ENCODE assay signal across 8 cellular contexts in genomic region chr5:132736853-132737833, GRCh38. TPM values are rescaled to one million over a fixed set of nuclear protein-coding genes. Genes with fewer than 3 reads are reported as not detected.
DNase-seq lines count a peak whose midpoint lies in the region; ATAC-seq, FAIRE-seq and TF ChIP-seq lines count a peak whose summit lies in the region.

Gene KIF3A (minus strand): TSS chr5:132737546. CDS start chr5:132737419, 127 bp downstream.

- H3K14ac ChIP-seq in H1 (ENCODE audit: insufficient read length) (no peak within 1 kb of the TSS), mesenchymal stem cell (ENCODE audit: low read length in 2 of 2) (peak within 1 kb of the TSS in 1 of 2 experiments; percentile 87)

- peak within 1 kb of the TSS in 3 of 4 experiments; percentile 14 to 36 (median 29); a peak in 3 of 7 replicates for H3K9ac ChIP-seq in H1 (replicated peaks in 1 of 4; ENCODE audit: extremely low read depth in 1 of 4, low read depth in 3 of 4, low read length in 3 of 4)
- H3K9ac ChIP-seq in mesenchymal stem cell (ENCODE audit: low read length), result peak within 1 kb of the TSS; percentile 77

- H3K27me3 ChIP-seq in H1 (replicated peaks in 1 of 4; ENCODE audit: control insufficient read depth in 3 of 4, extremely low read depth in 1 of 4, insufficient read depth in 3 of 4, low read length in 3 of 4) (peaks cover 0 to 5% (median 0%) of the 10 kb centered on the region in 4 experiments; a peak in 1 of 7 replicates), mesenchymal stem cell (ENCODE audit: control insufficient read depth in 1 of 2, insufficient read depth in 1 of 2, low read length in 2 of 2) (peaks cover 0 to 9% of the 10 kb centered on the region in 2 experiments)

- no peak within 1 kb of the TSS for H2BK20ac ChIP-seq in H1 (ENCODE audit: low read length)

- 3% methylated on average over 72 of the region's 81 CpGs; no CpG with 5 or more reads in 1 of the 2 experiments for WGBS in H1 (ENCODE audit: extremely low coverage in 1 of 2, insufficient coverage in 1 of 2, insufficient read length in 1 of 2, insufficient replicate concordance in 2 of 2, low coverage in 1 of 2, low lambda C conversion rate in 2 of 2, missing lambda C conversion rate in 1 of 2), 2 experiments
- 1% methylated on average over 76 of the region's 81 CpGs for WGBS in mesenchymal stem cell

- POLR2A ChIA-PET in H1 (lab: Charles Lee; ENCODE audit: partially characterized antibody), result interaction anchor here (0.6 to 2.2 kb wide), 6 partner anchors 10 to 134 kb away, joined by 3 to 9 read pairs (median 5); partner anchors contain the start of genes CCNI2, GDF9 and UQCRQ

- peak within 1 kb of the TSS; percentile 64 for H4K8ac ChIP-seq in H1 (ENCODE audit: extremely low read depth, insufficient read depth, low read length)
- H4K8ac ChIP-seq in mesenchymal stem cell (ENCODE audit: low read length), result peak within 1 kb of the TSS; percentile 88

- H3K4me1 ChIP-seq in H1 (replicated peaks in 1 of 4; ENCODE audit: control insufficient read depth in 3 of 4, insufficient read depth in 4 of 4, low read length in 3 of 4) (peaks cover 0 to 4% (median under 1%) of the 10 kb centered on the region in 4 experiments; a peak in 2 of 7 replicates), mesenchymal stem cell (ENCODE audit: control insufficient read depth, insufficient read depth, low read depth, low read length) (peaks cover 3% of the 10 kb centered on the region)

- H4K20me1 ChIP-seq in H1 (replicated peaks in 1 of 2; ENCODE audit: control insufficient read depth in 1 of 2, insufficient read depth in 2 of 2, low read length in 2 of 2), result no peaks in the 10 kb centered on the region

- H3K23me2 ChIP-seq in H1 (ENCODE audit: low read depth, low read length), result peaks cover 3% of the 10 kb centered on the region; the same call in 1 of the 2 replicates

- peak in 1 of 2 experiments; percentile 59; a peak in 1 of 3 replicates for TF ChIP-seq POLR2A in H1 (IDR thresholded peaks at IDR 0.05; ENCODE audit: control extremely low read depth in 1 of 2, low read depth in 2 of 2, low read length in 2 of 2)

- peak within 1 kb of the TSS; percentile 45 for H4K5ac ChIP-seq in H1 (ENCODE audit: insufficient read length, low read depth, low read length)

- H3K4ac ChIP-seq in H1 (replicated peaks; ENCODE audit: insufficient read length, low read depth, low read length) (no peak within 1 kb of the TSS), mesenchymal stem cell (ENCODE audit: low read depth in 1 of 2, low read length in 2 of 2) (peak within 1 kb of the TSS in 1 of 2 experiments; percentile 81)

- ATAC-seq in GM21360 (IDR thresholded peaks at IDR 0.05; ENCODE audit: unreplicated experiment), result peak; percentile 88

- TF ChIP-seq RAD21 in H1 (IDR thresholded peaks at IDR 0.05 in 1 of 2, conservative IDR thresholded peaks at IDR 0.05 in 1 of 2; ENCODE audit: low read depth in 2 of 2, low read length in 2 of 2), result no peak

- H3K18ac ChIP-seq in H1 (ENCODE audit: extremely low read depth, low read length) (peak within 1 kb of the TSS; percentile 2; the same call in 1 of the 2 replicates), mesenchymal stem cell (ENCODE audit: low read depth in 1 of 2, low read length in 2 of 2) (peak within 1 kb of the TSS; percentile 79 to 83)

- DNase-seq in COR-L47 (lab: John Stamatoyannopoulos, UW) (peak; percentile 97), HT1080 (ENCODE audit: low read depth) (peak; percentile 94), NOMO-1 treated with DMSO at 0.1 percent for 48 hours (lab: John Stamatoyannopoulos, UW; ENCODE audit: unreplicated experiment) (peak; percentile 92), H1 (ENCODE audit: low read depth in 1 of 2, low spot score in 2 of 2) (peak; percentile 93 to 98), mesenchymal stem cell (peak; percentile 95)
- peak; percentile 97 to 98 for DNase-seq in activated CD8-positive, alpha-beta memory T cell treated with anti-CD3 and anti-CD28 coated beads for 4 hours (ENCODE audit: low read depth in 2 of 2)
- DNase-seq in stimulated activated CD8-positive, alpha-beta memory T cell treated with anti-CD3 and anti-CD28 coated beads, Interleukin-12 subunit alpha, Interleukin-12 subunit beta, amount 100 ng/mL, for 4 hours (ENCODE audit: low read depth), result peak; percentile 97

- no peak within 1 kb of the TSS for H3K23ac ChIP-seq in H1 (ENCODE audit: insufficient read length)
- no peak within 1 kb of the TSS for H3K23ac ChIP-seq in mesenchymal stem cell (ENCODE audit: low read length in 2 of 2)

- H2AK5ac ChIP-seq in H1 (ENCODE audit: low read depth, low read length), result no peak within 1 kb of the TSS
- no peak within 1 kb of the TSS for H2AK5ac ChIP-seq in mesenchymal stem cell (ENCODE audit: low read length, severe bottlenecking)

- H3K79me1 ChIP-seq in H1 (ENCODE audit: low read depth, low read length) (no peaks in the 10 kb centered on the region; the same call in 1 of the 2 replicates), mesenchymal stem cell (replicated peaks; ENCODE audit: low read length, poor library complexity, severe bottlenecking) (peaks cover 11% of the 10 kb centered on the region)

- CTCF ChIA-PET in H1 (lab: Charles Lee; ENCODE audit: partially characterized antibody), result interaction anchor here (0.8 to 2.7 kb wide), 6 partner anchors 10 to 83 kb away, joined by 3 to 12 read pairs (median 5); partner anchors contain the start of gene CCNI2

- H3K27ac ChIP-seq in H1 (ENCODE audit: low read depth, low read length) (no peak within 1 kb of the TSS), mesenchymal stem cell (ENCODE audit: low read length, poor library complexity, severe bottlenecking) (no peak within 1 kb of the TSS)

- H3K9me3 ChIP-seq in H1 (ENCODE audit: insufficient read depth in 2 of 2, low read depth in 1 of 2, low read length in 1 of 2) (no peaks in the 10 kb centered on the region), mesenchymal stem cell (ENCODE audit: control insufficient read depth, low read length) (no peaks in the 10 kb centered on the region)

- H2BK120ac ChIP-seq in H1 (replicated peaks; ENCODE audit: low read depth, low read length) (no peak within 1 kb of the TSS), mesenchymal stem cell (ENCODE audit: low read depth, low read length) (no peak within 1 kb of the TSS)

- H3K4me2 ChIP-seq in H1 (ENCODE audit: insufficient read depth in 1 of 2, low read depth in 2 of 2, low read length in 2 of 2) (peak within 1 kb of the TSS; percentile 53 to 89), mesenchymal stem cell (ENCODE audit: low read length, poor library complexity, severe bottlenecking) (peak within 1 kb of the TSS; percentile 95)

- peak within 1 kb of the TSS; percentile 66; the same call in 1 of the 2 replicates for H2BK5ac ChIP-seq in H1 (ENCODE audit: low read depth, low read length)
- H2BK5ac ChIP-seq in mesenchymal stem cell (ENCODE audit: low read depth, low read length, poor library complexity, severe bottlenecking), result no peak within 1 kb of the TSS

- FAIRE-seq in H1 (lab: Jason Lieb, UNC), result peak; percentile 24

- H3K36me3 ChIP-seq in H1 (ENCODE audit: control insufficient read depth in 2 of 4, insufficient read depth in 4 of 4, low read length in 3 of 4) (no peaks in the 10 kb centered on the region; a peak in 1 of 8 replicates), mesenchymal stem cell (ENCODE audit: control insufficient read depth in 1 of 2, insufficient read depth in 2 of 2, low read depth in 1 of 2, low read length in 2 of 2) (peaks cover 6 to 14% of the 10 kb centered on the region in 2 experiments)

- no peak for TF ChIP-seq CTCF in H1 (IDR thresholded peaks at IDR 0.05; ENCODE audit: control extremely low read depth in 1 of 3, insufficient read depth in 1 of 3, low read depth in 1 of 3, low read length in 3 of 3)

- H2BK12ac ChIP-seq in H1 (ENCODE audit: low read depth, low read length), result no peak within 1 kb of the TSS
- H2BK12ac ChIP-seq in mesenchymal stem cell (ENCODE audit: low read length in 2 of 2), result peak within 1 kb of the TSS in 1 of 2 experiments; percentile 29

- H4K91ac ChIP-seq in H1 (replicated peaks; ENCODE audit: insufficient read length, low read length) (no peak within 1 kb of the TSS), mesenchymal stem cell (ENCODE audit: low read length) (peak within 1 kb of the TSS; percentile 68)

- TF ChIP-seq EP300 in H1 (IDR thresholded peaks at IDR 0.05; ENCODE audit: borderline replicate concordance in 1 of 2, low read depth in 2 of 2, low read length in 2 of 2), result no peak

- H2AFZ ChIP-seq in H1 (ENCODE audit: low read length) (peak within 1 kb of the TSS; percentile 97), mesenchymal stem cell (ENCODE audit: low read depth, low read length) (peak within 1 kb of the TSS; percentile 93)

- no peaks in the 10 kb centered on the region for H3K79me2 ChIP-seq in H1 (ENCODE audit: control insufficient read depth in 1 of 2, insufficient read depth in 2 of 2, low read length in 2 of 2)

- H3K56ac ChIP-seq in H1 (replicated peaks; ENCODE audit: insufficient read length, low read depth, low read length), result no peak within 1 kb of the TSS

- H3K4me3 ChIP-seq in H1 (ENCODE audit: extremely low read depth in 1 of 4, insufficient read depth in 2 of 4, low read depth in 3 of 4, low read length in 4 of 4) (peak within 1 kb of the TSS; percentile 63 to 87 (median 76)), mesenchymal stem cell (ENCODE audit: insufficient read depth in 1 of 2, low read depth in 1 of 2, low read length in 2 of 2) (peak within 1 kb of the TSS; percentile 82 to 99)

- H2BK15ac ChIP-seq in H1 (ENCODE audit: low read length) (no peak within 1 kb of the TSS), mesenchymal stem cell (ENCODE audit: low read depth, poor library complexity, severe bottlenecking) (no peak within 1 kb of the TSS)

TF ChIP-seq in H1, 55 proteins besides CTCF, POLR2A, EP300 and RAD21 (continues in another document):
- TF ChIP-seq ASH2L (IDR thresholded peaks at IDR 0.05; ENCODE audit: low read length), result peak; percentile 70
- no peak for TF ChIP-seq CEBPB (IDR thresholded peaks at IDR 0.05; ENCODE audit: low read depth, low read length)

RNA-seq across cellular contexts. Expression of gene KIF3A, which starts in this region (rescaled TPM):
- total RNA-seq in HT1080 (2014; rRNA removed; shearing (Covaris generic)), result 2.9 and 3.6 TPM in 2 replicates
- polyA plus RNA-seq in HT1080 (2015; cell fraction: cytosol; rRNA removed), result 3.5 and 4.9 TPM in 2 replicates
- 11.4 and 18.1 TPM in 2 replicates for polyA plus RNA-seq in HT1080 (2015; cell fraction: nucleus; rRNA removed)
- 11.5 and 13.1 TPM in 2 replicates for total RNA-seq in H1 (2021; fragmentation: NEBNext Ultra II Directional; extraction: Animal tissue kit (Norgen Biotek cat#: 25700))
- polyA plus RNA-seq in H1 (2011; rRNA removed), result 2.2 and 3.1 TPM in 2 replicates
- 4.7 TPM for polyA plus RNA-seq in H1 (2011; cell fraction: cytosol; rRNA removed)
- polyA plus RNA-seq in H1 (2011; cell fraction: nucleus; rRNA removed), result 3.4 TPM
- polyA plus RNA-seq in H1 (2012, experiment 1 of 2), result 4.8 to 13.7 TPM (median 7.5 TPM) in 4 replicates
- polyA plus RNA-seq in H1 (2012, experiment 2 of 2), result 0.50 TPM
- 7.1 TPM for polyA plus RNA-seq in H1 (2013, experiment 1 of 2)
- polyA plus RNA-seq in H1 (2013, experiment 2 of 2), result 6.7 TPM
- polyA minus RNA-seq in H1 (2011; rRNA and poly(A)+ RNA removed), result 2.6 and 8.3 TPM in 2 replicates
- polyA minus RNA-seq in H1 (2011; cell fraction: cytosol; rRNA and poly(A)+ RNA removed), result 4.9 TPM
- 4.3 TPM for polyA minus RNA-seq in H1 (2011; cell fraction: nucleus; rRNA and poly(A)+ RNA removed)
- 8.1 TPM for polyA plus RNA-seq in mesenchymal stem cell (2013, experiment 1 of 2)
- 8.2 TPM for polyA plus RNA-seq in mesenchymal stem cell (2013, experiment 2 of 2)
